In the genomic region with DNA sequence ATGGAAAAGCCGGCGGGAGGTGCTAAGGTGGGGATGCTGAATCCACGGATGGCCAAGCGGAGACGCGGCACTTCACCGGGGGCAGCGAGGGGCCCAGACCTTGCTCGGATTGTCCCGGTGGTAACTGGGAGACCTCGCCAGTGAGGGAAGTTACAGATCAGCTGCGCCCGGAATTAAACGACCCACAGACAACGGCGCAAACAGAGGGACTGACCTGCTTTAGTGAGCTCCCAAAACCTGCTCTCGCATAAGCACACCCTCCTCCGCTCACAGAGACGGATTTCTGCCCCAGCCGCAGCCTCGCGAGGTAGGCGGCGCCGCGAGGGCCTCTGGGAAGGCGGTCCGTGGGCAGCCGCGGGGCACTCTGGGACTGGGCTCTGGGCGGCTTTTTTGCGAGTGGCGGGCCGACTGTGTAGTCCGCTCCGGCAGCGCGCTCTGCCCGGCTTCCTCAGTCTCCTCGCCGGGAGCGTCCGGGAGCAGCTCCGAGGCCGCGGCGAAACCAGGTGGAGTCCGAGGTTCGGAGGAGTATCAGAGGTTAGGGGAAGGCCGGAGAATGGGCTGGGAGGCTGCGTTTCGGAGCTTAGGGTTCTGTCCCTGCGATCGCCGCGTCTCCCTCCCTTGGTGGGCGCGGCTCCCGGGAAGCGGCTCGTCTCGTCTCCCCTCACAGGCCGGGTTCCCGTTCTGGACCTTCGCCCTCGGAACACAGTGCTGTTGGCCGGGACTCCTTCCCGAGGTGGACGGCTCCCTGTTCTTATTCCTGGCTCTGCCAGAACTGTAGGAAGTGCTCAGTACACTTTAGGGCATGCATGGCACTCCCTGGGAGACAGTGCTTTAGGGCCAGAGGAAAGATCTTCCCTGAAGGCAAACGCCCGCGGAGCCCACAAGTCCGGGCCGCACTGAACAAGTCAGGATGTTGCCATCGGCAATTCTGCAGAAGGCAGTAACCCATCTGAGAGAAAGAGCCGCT, we compare ENCODE assay signal across 1 cellular context.
TF ChIP-seq lines count a peak whose summit lies in the region.

A gene with protein sequence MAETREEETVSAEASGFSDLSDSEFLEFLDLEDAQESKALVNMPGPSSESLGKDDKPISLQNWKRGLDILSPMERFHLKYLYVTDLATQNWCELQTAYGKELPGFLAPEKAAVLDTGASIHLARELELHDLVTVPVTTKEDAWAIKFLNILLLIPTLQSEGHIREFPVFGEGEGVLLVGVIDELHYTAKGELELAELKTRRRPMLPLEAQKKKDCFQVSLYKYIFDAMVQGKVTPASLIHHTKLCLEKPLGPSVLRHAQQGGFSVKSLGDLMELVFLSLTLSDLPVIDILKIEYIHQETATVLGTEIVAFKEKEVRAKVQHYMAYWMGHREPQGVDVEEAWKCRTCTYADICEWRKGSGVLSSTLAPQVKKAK (plus strand): TSS at position 393 of the 967 bp plus-strand sequence. CDS start 5,778 bp downstream, outside the sequence.

TF ChIP-seq in GM12878, 131 proteins besides CTCF, POLR2A, EP300 and RAD21 (continued from another document and continues in another):
- TF ChIP-seq, protein P1, sequence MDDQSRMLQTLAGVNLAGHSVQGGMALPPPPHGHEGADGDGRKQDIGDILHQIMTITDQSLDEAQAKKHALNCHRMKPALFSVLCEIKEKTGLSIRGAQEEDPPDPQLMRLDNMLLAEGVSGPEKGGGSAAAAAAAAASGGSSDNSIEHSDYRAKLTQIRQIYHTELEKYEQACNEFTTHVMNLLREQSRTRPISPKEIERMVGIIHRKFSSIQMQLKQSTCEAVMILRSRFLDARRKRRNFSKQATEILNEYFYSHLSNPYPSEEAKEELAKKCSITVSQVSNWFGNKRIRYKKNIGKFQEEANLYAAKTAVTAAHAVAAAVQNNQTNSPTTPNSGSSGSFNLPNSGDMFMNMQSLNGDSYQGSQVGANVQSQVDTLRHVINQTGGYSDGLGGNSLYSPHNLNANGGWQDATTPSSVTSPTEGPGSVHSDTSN (IDR thresholded peaks at IDR 0.05; ENCODE audit: insufficient replicate concordance, low read depth, low read length): no peak
- TF ChIP-seq, protein P2, sequence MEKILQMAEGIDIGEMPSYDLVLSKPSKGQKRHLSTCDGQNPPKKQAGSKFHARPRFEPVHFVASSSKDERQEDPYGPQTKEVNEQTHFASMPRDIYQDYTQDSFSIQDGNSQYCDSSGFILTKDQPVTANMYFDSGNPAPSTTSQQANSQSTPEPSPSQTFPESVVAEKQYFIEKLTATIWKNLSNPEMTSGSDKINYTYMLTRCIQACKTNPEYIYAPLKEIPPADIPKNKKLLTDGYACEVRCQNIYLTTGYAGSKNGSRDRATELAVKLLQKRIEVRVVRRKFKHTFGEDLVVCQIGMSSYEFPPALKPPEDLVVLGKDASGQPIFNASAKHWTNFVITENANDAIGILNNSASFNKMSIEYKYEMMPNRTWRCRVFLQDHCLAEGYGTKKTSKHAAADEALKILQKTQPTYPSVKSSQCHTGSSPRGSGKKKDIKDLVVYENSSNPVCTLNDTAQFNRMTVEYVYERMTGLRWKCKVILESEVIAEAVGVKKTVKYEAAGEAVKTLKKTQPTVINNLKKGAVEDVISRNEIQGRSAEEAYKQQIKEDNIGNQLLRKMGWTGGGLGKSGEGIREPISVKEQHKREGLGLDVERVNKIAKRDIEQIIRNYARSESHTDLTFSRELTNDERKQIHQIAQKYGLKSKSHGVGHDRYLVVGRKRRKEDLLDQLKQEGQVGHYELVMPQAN (conservative IDR thresholded peaks at IDR 0.05): peak; percentile 71; the same call in 1 of the 2 replicates
- TF ChIP-seq BMI1 (IDR thresholded peaks at IDR 0.05; ENCODE audit: borderline replicate concordance) (no peak), POLR2AphosphoS5 (IDR thresholded peaks at IDR 0.05; ENCODE audit: low read length) (peak; percentile 90), LARP7 (IDR thresholded peaks at IDR 0.05) (peak; percentile 77; the same call in 1 of the 2 replicates), FOXM1 (IDR thresholded peaks at IDR 0.05; ENCODE audit: low read depth, low read length) (no peak), SPI1 (IDR thresholded peaks at IDR 0.05; ENCODE audit: borderline replicate concordance, insufficient read depth, low read depth, low read length) (no peak), PAX5 (IDR thresholded peaks at IDR 0.05; ENCODE audit: borderline replicate concordance, low read depth, low read length) (no peak), SUPT20H (IDR thresholded peaks at IDR 0.05; ENCODE audit: borderline replicate concordance, control insufficient read depth, low read depth, low read length) (no peak), TBL1XR1 (IDR thresholded peaks at IDR 0.05; ENCODE audit: low read depth, low read length) (no peak), SMAD5 (IDR thresholded peaks at IDR 0.05; ENCODE audit: low read depth) (peak; percentile 67; the same call in 1 of the 2 replicates), ASH2L (IDR thresholded peaks at IDR 0.05; ENCODE audit: borderline replicate concordance, low read depth) (peak; percentile 87; the same call in 1 of the 2 replicates), RFX5 (IDR thresholded peaks at IDR 0.05; ENCODE audit: low read depth, low read length) (no peak), BCL11A (IDR thresholded peaks at IDR 0.05; ENCODE audit: low read depth, low read length) (no peak), NBN (IDR thresholded peaks at IDR 0.05) (0 out of 2 replicates have a peak, but pooled peaks have one; percentile 52), CREB1 (IDR thresholded peaks at IDR 0.05; ENCODE audit: low read depth) (no peak), CBX5 (IDR thresholded peaks at IDR 0.05; ENCODE audit: low read depth) (peak; percentile 96), PML (IDR thresholded peaks at IDR 0.05; ENCODE audit: low read length) (peak; percentile 49), TCF12 (IDR thresholded peaks at IDR 0.05; ENCODE audit: low read depth, low read length) (no peak), POLR2AphosphoS2 (IDR thresholded peaks at IDR 0.05; ENCODE audit: low read depth, low read length) (peak; percentile 52; the same call in 1 of the 2 replicates), IKZF1 (conservative IDR thresholded peaks at IDR 0.05) (peak; percentile 78), POU2F2 (IDR thresholded peaks at IDR 0.05; ENCODE audit: borderline replicate concordance, low read depth, low read length) (peak; percentile 76; the same call in 2 of the 3 replicates), GABPA (IDR thresholded peaks at IDR 0.05; ENCODE audit: low read depth) (no peak), IKZF2 (IDR thresholded peaks at IDR 0.05) (no peak; a peak in 1 of 4 replicates), EED (IDR thresholded peaks at IDR 0.05; ENCODE audit: low read depth) (peak; percentile 37), SIX5 (IDR thresholded peaks at IDR 0.05; ENCODE audit: low read depth, low read length, severe bottlenecking) (no peak), RELA (IDR thresholded peaks at IDR 0.05; ENCODE audit: borderline replicate concordance, partially characterized antibody) (no peak)
- TF ChIP-seq, protein P3, sequence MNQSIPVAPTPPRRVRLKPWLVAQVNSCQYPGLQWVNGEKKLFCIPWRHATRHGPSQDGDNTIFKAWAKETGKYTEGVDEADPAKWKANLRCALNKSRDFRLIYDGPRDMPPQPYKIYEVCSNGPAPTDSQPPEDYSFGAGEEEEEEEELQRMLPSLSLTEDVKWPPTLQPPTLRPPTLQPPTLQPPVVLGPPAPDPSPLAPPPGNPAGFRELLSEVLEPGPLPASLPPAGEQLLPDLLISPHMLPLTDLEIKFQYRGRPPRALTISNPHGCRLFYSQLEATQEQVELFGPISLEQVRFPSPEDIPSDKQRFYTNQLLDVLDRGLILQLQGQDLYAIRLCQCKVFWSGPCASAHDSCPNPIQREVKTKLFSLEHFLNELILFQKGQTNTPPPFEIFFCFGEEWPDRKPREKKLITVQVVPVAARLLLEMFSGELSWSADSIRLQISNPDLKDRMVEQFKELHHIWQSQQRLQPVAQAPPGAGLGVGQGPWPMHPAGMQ (IDR thresholded peaks at IDR 0.05; ENCODE audit: borderline replicate concordance): no peak
- TF ChIP-seq, protein P4, sequence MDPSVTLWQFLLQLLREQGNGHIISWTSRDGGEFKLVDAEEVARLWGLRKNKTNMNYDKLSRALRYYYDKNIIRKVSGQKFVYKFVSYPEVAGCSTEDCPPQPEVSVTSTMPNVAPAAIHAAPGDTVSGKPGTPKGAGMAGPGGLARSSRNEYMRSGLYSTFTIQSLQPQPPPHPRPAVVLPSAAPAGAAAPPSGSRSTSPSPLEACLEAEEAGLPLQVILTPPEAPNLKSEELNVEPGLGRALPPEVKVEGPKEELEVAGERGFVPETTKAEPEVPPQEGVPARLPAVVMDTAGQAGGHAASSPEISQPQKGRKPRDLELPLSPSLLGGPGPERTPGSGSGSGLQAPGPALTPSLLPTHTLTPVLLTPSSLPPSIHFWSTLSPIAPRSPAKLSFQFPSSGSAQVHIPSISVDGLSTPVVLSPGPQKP (IDR thresholded peaks at IDR 0.05; ENCODE audit: low read depth, low read length): no peak
- TF ChIP-seq, protein P5, sequence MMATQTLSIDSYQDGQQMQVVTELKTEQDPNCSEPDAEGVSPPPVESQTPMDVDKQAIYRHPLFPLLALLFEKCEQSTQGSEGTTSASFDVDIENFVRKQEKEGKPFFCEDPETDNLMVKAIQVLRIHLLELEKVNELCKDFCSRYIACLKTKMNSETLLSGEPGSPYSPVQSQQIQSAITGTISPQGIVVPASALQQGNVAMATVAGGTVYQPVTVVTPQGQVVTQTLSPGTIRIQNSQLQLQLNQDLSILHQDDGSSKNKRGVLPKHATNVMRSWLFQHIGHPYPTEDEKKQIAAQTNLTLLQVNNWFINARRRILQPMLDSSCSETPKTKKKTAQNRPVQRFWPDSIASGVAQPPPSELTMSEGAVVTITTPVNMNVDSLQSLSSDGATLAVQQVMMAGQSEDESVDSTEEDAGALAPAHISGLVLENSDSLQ (IDR thresholded peaks at IDR 0.05): no peak; the same call in 1 of the 2 replicates
- TF ChIP-seq, protein P6, sequence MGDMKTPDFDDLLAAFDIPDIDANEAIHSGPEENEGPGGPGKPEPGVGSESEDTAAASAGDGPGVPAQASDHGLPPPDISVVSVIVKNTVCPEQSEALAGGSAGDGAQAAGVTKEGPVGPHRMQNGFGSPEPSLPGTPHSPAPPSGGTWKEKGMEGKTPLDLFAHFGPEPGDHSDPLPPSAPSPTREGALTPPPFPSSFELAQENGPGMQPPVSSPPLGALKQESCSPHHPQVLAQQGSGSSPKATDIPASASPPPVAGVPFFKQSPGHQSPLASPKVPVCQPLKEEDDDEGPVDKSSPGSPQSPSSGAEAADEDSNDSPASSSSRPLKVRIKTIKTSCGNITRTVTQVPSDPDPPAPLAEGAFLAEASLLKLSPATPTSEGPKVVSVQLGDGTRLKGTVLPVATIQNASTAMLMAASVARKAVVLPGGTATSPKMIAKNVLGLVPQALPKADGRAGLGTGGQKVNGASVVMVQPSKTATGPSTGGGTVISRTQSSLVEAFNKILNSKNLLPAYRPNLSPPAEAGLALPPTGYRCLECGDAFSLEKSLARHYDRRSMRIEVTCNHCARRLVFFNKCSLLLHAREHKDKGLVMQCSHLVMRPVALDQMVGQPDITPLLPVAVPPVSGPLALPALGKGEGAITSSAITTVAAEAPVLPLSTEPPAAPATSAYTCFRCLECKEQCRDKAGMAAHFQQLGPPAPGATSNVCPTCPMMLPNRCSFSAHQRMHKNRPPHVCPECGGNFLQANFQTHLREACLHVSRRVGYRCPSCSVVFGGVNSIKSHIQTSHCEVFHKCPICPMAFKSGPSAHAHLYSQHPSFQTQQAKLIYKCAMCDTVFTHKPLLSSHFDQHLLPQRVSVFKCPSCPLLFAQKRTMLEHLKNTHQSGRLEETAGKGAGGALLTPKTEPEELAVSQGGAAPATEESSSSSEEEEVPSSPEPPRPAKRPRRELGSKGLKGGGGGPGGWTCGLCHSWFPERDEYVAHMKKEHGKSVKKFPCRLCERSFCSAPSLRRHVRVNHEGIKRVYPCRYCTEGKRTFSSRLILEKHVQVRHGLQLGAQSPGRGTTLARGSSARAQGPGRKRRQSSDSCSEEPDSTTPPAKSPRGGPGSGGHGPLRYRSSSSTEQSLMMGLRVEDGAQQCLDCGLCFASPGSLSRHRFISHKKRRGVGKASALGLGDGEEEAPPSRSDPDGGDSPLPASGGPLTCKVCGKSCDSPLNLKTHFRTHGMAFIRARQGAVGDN (IDR thresholded peaks at IDR 0.05): peak; percentile 99
- TF ChIP-seq, protein P7, sequence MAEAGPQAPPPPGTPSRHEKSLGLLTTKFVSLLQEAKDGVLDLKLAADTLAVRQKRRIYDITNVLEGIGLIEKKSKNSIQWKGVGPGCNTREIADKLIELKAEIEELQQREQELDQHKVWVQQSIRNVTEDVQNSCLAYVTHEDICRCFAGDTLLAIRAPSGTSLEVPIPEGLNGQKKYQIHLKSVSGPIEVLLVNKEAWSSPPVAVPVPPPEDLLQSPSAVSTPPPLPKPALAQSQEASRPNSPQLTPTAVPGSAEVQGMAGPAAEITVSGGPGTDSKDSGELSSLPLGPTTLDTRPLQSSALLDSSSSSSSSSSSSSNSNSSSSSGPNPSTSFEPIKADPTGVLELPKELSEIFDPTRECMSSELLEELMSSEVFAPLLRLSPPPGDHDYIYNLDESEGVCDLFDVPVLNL (IDR thresholded peaks at IDR 0.05; ENCODE audit: low read depth, low read length): peak; percentile 59
- TF ChIP-seq, protein P8, sequence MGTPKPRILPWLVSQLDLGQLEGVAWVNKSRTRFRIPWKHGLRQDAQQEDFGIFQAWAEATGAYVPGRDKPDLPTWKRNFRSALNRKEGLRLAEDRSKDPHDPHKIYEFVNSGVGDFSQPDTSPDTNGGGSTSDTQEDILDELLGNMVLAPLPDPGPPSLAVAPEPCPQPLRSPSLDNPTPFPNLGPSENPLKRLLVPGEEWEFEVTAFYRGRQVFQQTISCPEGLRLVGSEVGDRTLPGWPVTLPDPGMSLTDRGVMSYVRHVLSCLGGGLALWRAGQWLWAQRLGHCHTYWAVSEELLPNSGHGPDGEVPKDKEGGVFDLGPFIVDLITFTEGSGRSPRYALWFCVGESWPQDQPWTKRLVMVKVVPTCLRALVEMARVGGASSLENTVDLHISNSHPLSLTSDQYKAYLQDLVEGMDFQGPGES (IDR thresholded peaks at IDR 0.05): no peak
- TF ChIP-seq, protein P9, sequence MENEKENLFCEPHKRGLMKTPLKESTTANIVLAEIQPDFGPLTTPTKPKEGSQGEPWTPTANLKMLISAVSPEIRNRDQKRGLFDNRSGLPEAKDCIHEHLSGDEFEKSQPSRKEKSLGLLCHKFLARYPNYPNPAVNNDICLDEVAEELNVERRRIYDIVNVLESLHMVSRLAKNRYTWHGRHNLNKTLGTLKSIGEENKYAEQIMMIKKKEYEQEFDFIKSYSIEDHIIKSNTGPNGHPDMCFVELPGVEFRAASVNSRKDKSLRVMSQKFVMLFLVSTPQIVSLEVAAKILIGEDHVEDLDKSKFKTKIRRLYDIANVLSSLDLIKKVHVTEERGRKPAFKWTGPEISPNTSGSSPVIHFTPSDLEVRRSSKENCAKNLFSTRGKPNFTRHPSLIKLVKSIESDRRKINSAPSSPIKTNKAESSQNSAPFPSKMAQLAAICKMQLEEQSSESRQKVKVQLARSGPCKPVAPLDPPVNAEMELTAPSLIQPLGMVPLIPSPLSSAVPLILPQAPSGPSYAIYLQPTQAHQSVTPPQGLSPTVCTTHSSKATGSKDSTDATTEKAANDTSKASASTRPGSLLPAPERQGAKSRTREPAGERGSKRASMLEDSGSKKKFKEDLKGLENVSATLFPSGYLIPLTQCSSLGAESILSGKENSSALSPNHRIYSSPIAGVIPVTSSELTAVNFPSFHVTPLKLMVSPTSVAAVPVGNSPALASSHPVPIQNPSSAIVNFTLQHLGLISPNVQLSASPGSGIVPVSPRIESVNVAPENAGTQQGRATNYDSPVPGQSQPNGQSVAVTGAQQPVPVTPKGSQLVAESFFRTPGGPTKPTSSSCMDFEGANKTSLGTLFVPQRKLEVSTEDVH (IDR thresholded peaks at IDR 0.05; ENCODE audit: low read depth, partially characterized antibody): no peak
